17 cellular contexts compared by ENCODE assay signal in the genomic region with DNA sequence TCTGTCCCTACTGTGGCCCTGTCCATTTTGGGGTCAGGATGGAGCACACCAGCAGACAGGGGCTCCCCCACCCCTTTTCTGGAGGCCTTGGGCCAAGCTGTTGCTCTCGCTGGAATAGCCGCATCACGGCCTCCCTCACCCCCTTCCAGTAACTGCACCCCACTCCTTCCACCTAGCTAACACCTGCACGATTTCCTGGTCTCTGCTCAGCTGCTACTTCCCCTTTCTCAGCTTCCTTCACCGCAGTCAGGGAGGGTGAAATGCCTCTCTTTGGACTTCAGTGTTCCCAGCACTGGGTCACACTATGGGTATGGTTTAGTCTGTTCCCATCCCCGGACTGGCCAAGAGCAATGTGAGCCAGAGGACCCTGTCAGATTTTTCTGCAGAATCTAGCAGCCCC.
A peak's percentile ranks its signal among the peaks of the same experiment; 100 is the strongest.
DNase-seq lines count a peak whose midpoint lies in the region; ATAC-seq, FAIRE-seq and TF ChIP-seq lines count a peak whose summit lies in the region.
"Had no signal": no experiment of that assay in that cellular context is flagged by ENCODE, and none has a peak within 500 bp of the region (broad histone marks: within the 10 kb centered on the region; RNA-seq: fewer than 3 reads in every experiment).

No MANE protein-coding gene starts in this region.

- DNase-seq in NB4 (ENCODE audit: low read depth) (peak; percentile 9), HAP-1 (ENCODE audit: low spot score in 2 of 2) (no peak), cerebellar nuclear complex (lab: John Stamatoyannopoulos, UW) (no peak), urothelium cell line (ENCODE audit: low spot score) (no peak), SJCRH30 (no peak)
- DNase-seq: activated CD4-positive, CD25-positive, alpha-beta regulatory T cell treated with anti-CD3 and anti-CD28 coated beads, Interleukin-2, amount 50 U/mL, for 72 hours; activated naive CD4-positive, alpha-beta T cell treated with Interleukin-2 at 50 U/mL for 16 hours; AML-193; NCI-H1048; NCI-H510A; SIG-M5; trophoblast cell had no signal

- H3K36me3 ChIP-seq in HAP-1 (replicated peaks): no peaks in the 10 kb centered on the region
- no peaks in the 10 kb centered on the region for H3K36me3 ChIP-seq in SJCRH30
- H3K36me3 ChIP-seq: right atrium auricular region had no signal

- TF ChIP-seq CTCF in NB4 (IDR thresholded peaks at IDR 0.05; ENCODE audit: low read depth, low read length): no peak

- no peak for TF ChIP-seq POLR2A in NB4 (IDR thresholded peaks at IDR 0.05; ENCODE audit: extremely low read depth, insufficient read length)

- in situ Hi-C loops in HAP-1 (cut with MboI; ENCODE audit: low sequenced_read_pairs): no loop called here

- H3K9me3 ChIP-seq in HAP-1 (no peaks in the 10 kb centered on the region), SJCRH30 (replicated peaks) (no peaks in the 10 kb centered on the region)
- H3K9me3 ChIP-seq: right atrium auricular region had no signal

- no peak for FAIRE-seq in urothelium cell line (lab: Jason Lieb, UNC)
- FAIRE-seq: islet of Langerhans had no signal

- no peak overlapping the region for H3K27ac ChIP-seq in SJCRH30
- H3K27ac ChIP-seq: right atrium auricular region had no signal

- H3K27me3 ChIP-seq in HAP-1 (ENCODE audit: low read depth): no peaks in the 10 kb centered on the region
- H3K27me3 ChIP-seq in SJCRH30: no peaks in the 10 kb centered on the region
- H3K27me3 ChIP-seq: right atrium auricular region had no signal

- ATAC-seq in GM18502 (IDR thresholded peaks at IDR 0.05; ENCODE audit: poor library complexity, unreplicated experiment) (peak; percentile 88), GM19438 (IDR thresholded peaks at IDR 0.05; ENCODE audit: low read depth, unreplicated experiment) (peak; percentile 77), HG02884 (IDR thresholded peaks at IDR 0.05; ENCODE audit: unreplicated experiment) (peak; percentile 77)

- H3K4me3 ChIP-seq in NB4 (ENCODE audit: low read depth, low read length) (no peak overlapping the region), HAP-1 (no peak overlapping the region), SJCRH30 (no peak overlapping the region)
- H3K4me3 ChIP-seq: right atrium auricular region had no signal

- H3K4me1 ChIP-seq in HAP-1 (no peaks in the 10 kb centered on the region), SJCRH30 (no peaks in the 10 kb centered on the region)
- H3K4me1 ChIP-seq: right atrium auricular region had no signal
